In the genomic region with DNA sequence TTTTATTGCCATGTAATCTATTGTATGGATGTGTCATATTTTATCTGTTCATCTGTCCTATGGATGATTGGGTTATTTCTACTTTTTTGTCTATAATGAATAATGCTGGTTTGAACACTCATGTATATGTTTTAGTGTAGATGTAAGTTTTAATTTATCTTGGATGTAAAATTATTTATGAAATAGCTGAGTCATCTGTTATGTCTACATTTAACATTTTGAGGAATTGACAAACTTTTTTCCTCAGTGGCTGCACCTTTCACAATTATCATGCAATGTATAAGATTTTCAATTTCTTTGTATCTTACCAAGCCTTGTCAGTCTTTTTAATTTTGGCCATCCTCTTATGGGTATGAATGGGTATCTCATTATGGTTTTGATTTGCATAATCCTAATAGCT, we compare ENCODE assay signal across 25 cellular contexts.
DNase-seq lines count a peak whose midpoint lies in the region; ATAC-seq, FAIRE-seq and TF ChIP-seq lines count a peak whose summit lies in the region.
"Had no signal": no experiment of that assay in that cellular context is flagged by ENCODE, and none has a peak within 500 bp of the region (broad histone marks: within the 10 kb centered on the region; RNA-seq: fewer than 3 reads in every experiment).

No MANE protein-coding gene starts in this region.

- H3K9me3 ChIP-seq in HepG2 (ENCODE audit: low read length), result no peaks in the 10 kb centered on the region
- H3K9me3 ChIP-seq in right lobe of liver, result no peaks in the 10 kb centered on the region
- H3K9me3 ChIP-seq in K562 (replicated peaks; ENCODE audit: control insufficient read depth, insufficient read depth, low read depth, low read length), result no peaks in the 10 kb centered on the region
- H3K9me3 ChIP-seq: BE2C, BLaER1, Caco-2 had no signal

- no peak for TF ChIP-seq CTCF in HepG2 (CRISPR knock-in tag; IDR thresholded peaks at IDR 0.05)
- no peak for TF ChIP-seq CTCF in right lobe of liver (IDR thresholded peaks at IDR 0.05)
- no peak for TF ChIP-seq CTCF in K562 (IDR thresholded peaks at IDR 0.05 in 2 of 3, conservative IDR thresholded peaks at IDR 0.05 in 1 of 3; ENCODE audit: insufficient read depth in 2 of 3, low read depth in 1 of 3, low read length in 3 of 3)

- H3K36me3 ChIP-seq in HepG2 (replicated peaks in 1 of 2; ENCODE audit: control insufficient read depth in 1 of 2, insufficient read depth in 2 of 2, low read length in 2 of 2), result no peaks in the 10 kb centered on the region
- no peaks in the 10 kb centered on the region for H3K36me3 ChIP-seq in right lobe of liver
- H3K36me3 ChIP-seq in K562 (ENCODE audit: control insufficient read depth, insufficient read depth, low read length), result no peaks in the 10 kb centered on the region
- H3K36me3 ChIP-seq: BE2C, BLaER1 had no signal

- TF ChIP-seq POLR2A in HepG2 (IDR thresholded peaks at IDR 0.05; ENCODE audit: insufficient read depth in 1 of 2, low read depth in 2 of 2, low read length in 2 of 2) (no peak), right lobe of liver (IDR thresholded peaks at IDR 0.05) (no peak), K562 (conservative IDR thresholded peaks at IDR 0.05) (no peak)

- no peak for FAIRE-seq in HepG2 (lab: Jason Lieb, UNC)
- FAIRE-seq in K562 (lab: Jason Lieb, UNC), result no peak
- FAIRE-seq: D721Med, GM12878, GM12892, GM18507 had no signal

- no peaks in the 10 kb centered on the region for H3K9me1 ChIP-seq in K562 (ENCODE audit: control insufficient read depth, insufficient read depth, low read length)

- TF ChIP-seq RAD21 in HepG2 (CRISPR knock-in tag; IDR thresholded peaks at IDR 0.05) (no peak), K562 (CRISPR knock-in tag; conservative IDR thresholded peaks at IDR 0.05 in 1 of 2, IDR thresholded peaks at IDR 0.05 in 1 of 2) (no peak)

- H3K4me2 ChIP-seq in HepG2 (ENCODE audit: low read depth, low read length) (no peak overlapping the region), K562 (ENCODE audit: insufficient read depth, low read length) (no peak overlapping the region)
- H3K4me2 ChIP-seq: BLaER1 had no signal

- POLR2A ChIA-PET in HepG2 (lab: Yijun Ruan, JAX), result no interaction called here
- POLR2A ChIA-PET in K562 (lab: Yijun Ruan, JAX), result no interaction called here

- H3K4me1 ChIP-seq in HepG2 (ENCODE audit: insufficient read depth, low read length), result no peaks in the 10 kb centered on the region
- H3K4me1 ChIP-seq in right lobe of liver, result no peaks in the 10 kb centered on the region
- no peaks in the 10 kb centered on the region for H3K4me1 ChIP-seq in K562 (replicated peaks in 1 of 2; ENCODE audit: control insufficient read depth in 2 of 2, insufficient read depth in 2 of 2, low read length in 2 of 2)
- H3K4me1 ChIP-seq: BE2C, BLaER1, Caco-2 had no signal

- in situ Hi-C loops in HepG2 (cut with HindIII; ENCODE audit: extremely low pct_ligation_motif_present, low pct_unique_long_range_greater_than_20kb), result no loop called here
- in situ Hi-C loops in K562 (cut with MboI), result no loop called here

- ATAC-seq in HepG2 (no peak), right lobe of liver (no peak), K562 (no peak)
- ATAC-seq: CD8-positive, alpha-beta T cell; GM12878 had no signal

- H3K27ac ChIP-seq in HepG2 (ENCODE audit: extremely low read length, insufficient read depth, low read length), result no peak overlapping the region
- no peak overlapping the region for H3K27ac ChIP-seq in right lobe of liver
- H3K27ac ChIP-seq in K562 (ENCODE audit: extremely low read depth, low read depth, low read length), result no peak overlapping the region
- H3K27ac ChIP-seq: 22Rv1, BLaER1 had no signal

- no TSS peak for BruUV-seq in HepG2 (replicated peaks; lab: Mats Ljungman, UMichigan)
- BruUV-seq in K562 (replicated peaks; lab: Mats Ljungman, UMichigan), result no TSS peak

- H2AFZ ChIP-seq in HepG2 (ENCODE audit: low read length) (no peak overlapping the region), K562 (ENCODE audit: low read depth, low read length) (no peak overlapping the region)

- CTCF ChIA-PET in HepG2 (lab: Yijun Ruan, JAX; ENCODE audit: low intra/inter-chr PET ratio, low total read pairs), result no interaction called here
- CTCF ChIA-PET in K562 (lab: Yijun Ruan, JAX; ENCODE audit: low intra/inter-chr PET ratio), result interaction anchor here (0.6 kb wide), 1 partner anchor 16 kb away, joined by 3 read pairs; no protein-coding TSS in a partner anchor

- H3K9ac ChIP-seq in HepG2 (ENCODE audit: insufficient read depth, low read depth, low read length) (no peak overlapping the region), K562 (ENCODE audit: insufficient read depth in 1 of 2, low read depth in 2 of 2, low read length in 2 of 2) (no peak overlapping the region)
- H3K9ac ChIP-seq: BLaER1 had no signal

- H3K79me2 ChIP-seq in HepG2 (ENCODE audit: insufficient read depth, low read length) (no peaks in the 10 kb centered on the region), K562 (ENCODE audit: control insufficient read depth, insufficient read depth, low read length) (no peaks in the 10 kb centered on the region)

- intact Hi-C loops in HepG2 (cut with micrococcal nuclease; ENCODE audit: unreplicated experiment), result no loop called here
- intact Hi-C loops in right lobe of liver (cut with DNase I), result no loop called here
- intact Hi-C loops in K562 (cut with micrococcal nuclease), result no loop called here

- H3K4me3 ChIP-seq in HepG2 (replicated peaks in 1 of 3; ENCODE audit: insufficient read depth in 1 of 3, low read depth in 2 of 3, low read length in 3 of 3) (no peak overlapping the region), right lobe of liver (no peak overlapping the region), K562 (no peak overlapping the region)
- H3K4me3 ChIP-seq: BLaER1, GM12878 had no signal

- H3K27me3 ChIP-seq in HepG2 (ENCODE audit: control insufficient read depth in 1 of 2, insufficient read depth in 2 of 2, low read length in 2 of 2) (no peaks in the 10 kb centered on the region; a peak in 1 of 5 replicates), right lobe of liver (no peaks in the 10 kb centered on the region), K562 (ENCODE audit: control insufficient read depth in 2 of 2, insufficient read depth in 2 of 2, low read length in 2 of 2) (no peaks in the 10 kb centered on the region)
- H3K27me3 ChIP-seq: BE2C, BLaER1 had no signal

- TF ChIP-seq EP300 in HepG2 (IDR thresholded peaks at IDR 0.05; ENCODE audit: low read depth in 2 of 2, low read length in 2 of 2) (no peak), HepG2 (CRISPR knock-in tag; IDR thresholded peaks at IDR 0.05; ENCODE audit: borderline replicate concordance) (no peak), K562 (IDR thresholded peaks at IDR 0.05; ENCODE audit: low read length) (no peak)

- no peak for DNase-seq in HepG2 (ENCODE audit: low spot score)
- DNase-seq in right lobe of liver, result no peak
- DNase-seq in K562 (ENCODE audit: extremely low read depth in 1 of 4, low spot score in 3 of 4), result no peak
- DNase-seq in DMS 273 (lab: John Stamatoyannopoulos, UW; ENCODE audit: unreplicated experiment), result no peak
- no peak for DNase-seq in anterior cingulate cortex (lab: John Stamatoyannopoulos, UW)
- DNase-seq: ACHN; BE2C; C1 segment of cervical spinal cord; Caco-2; Calu3; CD4-positive, CD25-positive, alpha-beta regulatory T cell; CD8-positive, alpha-beta T cell; DMS 273 treated with DMSO at 0.1 percent for 48 hours; DMS153; DMS53; DMS79; DND-41; EL; GDM1 had no signal

- H4K20me1 ChIP-seq in HepG2 (ENCODE audit: insufficient read depth, low read length), result no peaks in the 10 kb centered on the region
- H4K20me1 ChIP-seq in K562 (replicated peaks; ENCODE audit: control insufficient read depth, insufficient read depth, low read length), result no peaks in the 10 kb centered on the region
- H4K20me1 ChIP-seq: BLaER1 had no signal

TF ChIP-seq in HepG2, 621 proteins besides CTCF, POLR2A, EP300 and RAD21 (continues in another document):
- TF ChIP-seq GABPA (IDR thresholded peaks at IDR 0.05; ENCODE audit: low read depth, low read length), result no peak
- no peak for TF ChIP-seq GABPA (CRISPR knock-in tag; IDR thresholded peaks at IDR 0.05; ENCODE audit: low read depth)
- no peak for TF ChIP-seq SP2 (CRISPR knock-in tag; IDR thresholded peaks at IDR 0.05)
- no peak for TF ChIP-seq ZNF225 (CRISPR knock-in tag; IDR thresholded peaks at IDR 0.05)
- TF ChIP-seq ARNT (IDR thresholded peaks at IDR 0.05), result no peak
- TF ChIP-seq CCAR2 (optimal IDR thresholded peaks at IDR 0.05; ENCODE audit: low read depth, low read length), result no peak
- TF ChIP-seq GLI4 (CRISPR knock-in tag; IDR thresholded peaks at IDR 0.05; ENCODE audit: borderline replicate concordance), result no peak
- TF ChIP-seq, protein P1, sequence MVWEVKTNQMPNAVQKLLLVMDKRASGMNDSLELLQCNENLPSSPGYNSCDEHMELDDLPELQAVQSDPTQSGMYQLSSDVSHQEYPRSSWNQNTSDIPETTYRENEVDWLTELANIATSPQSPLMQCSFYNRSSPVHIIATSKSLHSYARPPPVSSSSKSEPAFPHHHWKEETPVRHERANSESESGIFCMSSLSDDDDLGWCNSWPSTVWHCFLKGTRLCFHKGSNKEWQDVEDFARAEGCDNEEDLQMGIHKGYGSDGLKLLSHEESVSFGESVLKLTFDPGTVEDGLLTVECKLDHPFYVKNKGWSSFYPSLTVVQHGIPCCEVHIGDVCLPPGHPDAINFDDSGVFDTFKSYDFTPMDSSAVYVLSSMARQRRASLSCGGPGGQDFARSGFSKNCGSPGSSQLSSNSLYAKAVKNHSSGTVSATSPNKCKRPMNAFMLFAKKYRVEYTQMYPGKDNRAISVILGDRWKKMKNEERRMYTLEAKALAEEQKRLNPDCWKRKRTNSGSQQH (CRISPR knock-in tag; IDR thresholded peaks at IDR 0.05; ENCODE audit: low read depth), result no peak

TF ChIP-seq in K562, 482 proteins besides CTCF, POLR2A, EP300 and RAD21:
- TF ChIP-seq JUND (IDR thresholded peaks at IDR 0.05; ENCODE audit: borderline replicate concordance, low read depth, low read length), result no peak
- no peak for TF ChIP-seq JUND (tag; IDR thresholded peaks at IDR 0.05; ENCODE audit: borderline replicate concordance, low read depth, low read length)
- TF ChIP-seq MAFG (tag; conservative IDR thresholded peaks at IDR 0.05), result peak; percentile 51
- peak; percentile 38; the same call in 1 of the 2 replicates for TF ChIP-seq MAFK (IDR thresholded peaks at IDR 0.05; ENCODE audit: low read length)
- peak; percentile 44; the same call in 1 of the 2 replicates for TF ChIP-seq MAFF (IDR thresholded peaks at IDR 0.05; ENCODE audit: low read length)
- TF ChIP-seq NFE2L1 (tag; IDR thresholded peaks at IDR 0.05; ENCODE audit: borderline replicate concordance, low read depth), result 0 out of 2 replicates have a peak, but pooled peaks have one; percentile 15
- peak; percentile 74 for TF ChIP-seq ZNF316 (IDR thresholded peaks at IDR 0.05)
TF ChIP-seq in K562: peak in this region for 5.
